In genomic region chr22:40654522-40655167, GRCh38 we compare ENCODE assay signal across 1 cellular context.
TF ChIP-seq lines count a peak whose summit lies in the region.

No MANE protein-coding gene starts in this region.

TF ChIP-seq in HepG2, 621 proteins besides CTCF, POLR2A, EP300 and RAD21 (continued from another document and continues in another):
- TF ChIP-seq HIC2 (CRISPR knock-in tag; IDR thresholded peaks at IDR 0.05; ENCODE audit: low read depth): no peak
- no peak for TF ChIP-seq ZNF768 (CRISPR knock-in tag; IDR thresholded peaks at IDR 0.05)
- no peak for TF ChIP-seq NFYB (CRISPR knock-in tag; IDR thresholded peaks at IDR 0.05)
- 0 out of 2 replicates have a peak, but pooled peaks have one; percentile 42 for TF ChIP-seq AKAP8 (CRISPR knock-in tag; IDR thresholded peaks at IDR 0.05)
- TF ChIP-seq ZBTB10 (CRISPR knock-in tag; IDR thresholded peaks at IDR 0.05; ENCODE audit: borderline replicate concordance): no peak
- TF ChIP-seq THAP9 (CRISPR knock-in tag; IDR thresholded peaks at IDR 0.05; ENCODE audit: borderline replicate concordance): no peak
- no peak for TF ChIP-seq PHF20 (CRISPR knock-in tag; IDR thresholded peaks at IDR 0.05)
- no peak for TF ChIP-seq MED13 (CRISPR knock-in tag; IDR thresholded peaks at IDR 0.05)
- peak; percentile 47 for TF ChIP-seq STAG1 (CRISPR knock-in tag; IDR thresholded peaks at IDR 0.05)
- TF ChIP-seq MAFF (IDR thresholded peaks at IDR 0.05; ENCODE audit: low read depth, low read length): peak; percentile 60
- TF ChIP-seq IRX3 (CRISPR knock-in tag; IDR thresholded peaks at IDR 0.05; ENCODE audit: borderline replicate concordance, low read depth): no peak
- no peak for TF ChIP-seq CBFB (CRISPR knock-in tag; IDR thresholded peaks at IDR 0.05)
- TF ChIP-seq ZNF44 (CRISPR knock-in tag; IDR thresholded peaks at IDR 0.05): no peak
- 0 out of 2 replicates have a peak, but pooled peaks have one; percentile 6 for TF ChIP-seq HDAC2 (CRISPR knock-in tag; IDR thresholded peaks at IDR 0.05)
- TF ChIP-seq KLF12 (CRISPR knock-in tag; IDR thresholded peaks at IDR 0.05; ENCODE audit: borderline replicate concordance): no peak
- TF ChIP-seq SIN3B (IDR thresholded peaks at IDR 0.05; ENCODE audit: low read length): no peak
- TF ChIP-seq SALL2 (CRISPR knock-in tag; IDR thresholded peaks at IDR 0.05): no peak
- no peak for TF ChIP-seq CSRNP2 (CRISPR knock-in tag; conservative IDR thresholded peaks at IDR 0.05; ENCODE audit: low read depth)
- TF ChIP-seq ZNF501 (CRISPR knock-in tag; IDR thresholded peaks at IDR 0.05): 0 out of 2 replicates have a peak, but pooled peaks have one; percentile 26
- peak; percentile 68 for TF ChIP-seq BHLHE40 (IDR thresholded peaks at IDR 0.05; ENCODE audit: low read length)
- TF ChIP-seq ZNF441 (CRISPR knock-in tag; IDR thresholded peaks at IDR 0.05; ENCODE audit: borderline replicate concordance): no peak
- no peak for TF ChIP-seq ZNF543 (CRISPR knock-in tag; IDR thresholded peaks at IDR 0.05)
- no peak for TF ChIP-seq MAF1 (CRISPR knock-in tag; IDR thresholded peaks at IDR 0.05; ENCODE audit: borderline replicate concordance)
- TF ChIP-seq NR0B2 (CRISPR knock-in tag; IDR thresholded peaks at IDR 0.05): no peak
- no peak for TF ChIP-seq HDAC6 (IDR thresholded peaks at IDR 0.05; ENCODE audit: low read depth, low read length)
- no peak for TF ChIP-seq ZNF792 (CRISPR knock-in tag; IDR thresholded peaks at IDR 0.05)
- no peak for TF ChIP-seq ZBTB42 (CRISPR knock-in tag; IDR thresholded peaks at IDR 0.05)
- TF ChIP-seq KLF6 (CRISPR knock-in tag; IDR thresholded peaks at IDR 0.05): no peak
- no peak for TF ChIP-seq EHMT2 (IDR thresholded peaks at IDR 0.05; ENCODE audit: borderline replicate concordance, low read depth, low read length)
- TF ChIP-seq ZNF567 (CRISPR knock-in tag; IDR thresholded peaks at IDR 0.05; ENCODE audit: borderline replicate concordance): no peak
- peak; percentile 55; the same call in 1 of the 2 replicates for TF ChIP-seq NFE2L2 (IDR thresholded peaks at IDR 0.05; ENCODE audit: low read length)
- TF ChIP-seq RFX5 (IDR thresholded peaks at IDR 0.05; ENCODE audit: low read depth, low read length): no peak
- TF ChIP-seq TFDP1 (CRISPR knock-in tag; IDR thresholded peaks at IDR 0.05; ENCODE audit: borderline replicate concordance): no peak
- TF ChIP-seq ZNF354B (CRISPR knock-in tag; IDR thresholded peaks at IDR 0.05): no peak
- TF ChIP-seq CCAR2 (optimal IDR thresholded peaks at IDR 0.05; ENCODE audit: low read depth, low read length): no peak
- 0 out of 2 replicates have a peak, but pooled peaks have one; percentile 42 for TF ChIP-seq ZNF33B (CRISPR knock-in tag; IDR thresholded peaks at IDR 0.05)
- TF ChIP-seq ARID4A (CRISPR knock-in tag; IDR thresholded peaks at IDR 0.05; ENCODE audit: borderline replicate concordance): peak; percentile 29; the same call in 1 of the 2 replicates
- peak; percentile 20; the same call in 1 of the 2 replicates for TF ChIP-seq MYC (CRISPR knock-in tag; IDR thresholded peaks at IDR 0.05; ENCODE audit: borderline replicate concordance)
- no peak for TF ChIP-seq CCDC6 (CRISPR knock-in tag; IDR thresholded peaks at IDR 0.05)
- TF ChIP-seq MAFG (CRISPR knock-in tag; IDR thresholded peaks at IDR 0.05): no peak
- no peak for TF ChIP-seq RORA (CRISPR knock-in tag; IDR thresholded peaks at IDR 0.05)
- TF ChIP-seq ZNF75D (CRISPR knock-in tag; IDR thresholded peaks at IDR 0.05; ENCODE audit: borderline replicate concordance): no peak
- peak; percentile 74; the same call in 1 of the 2 replicates for TF ChIP-seq TFAP4 (IDR thresholded peaks at IDR 0.05; ENCODE audit: borderline replicate concordance, low read depth)
- no peak for TF ChIP-seq MXD1 (CRISPR knock-in tag; IDR thresholded peaks at IDR 0.05)
- no peak for TF ChIP-seq ZNF282 (IDR thresholded peaks at IDR 0.05; ENCODE audit: partially characterized antibody)
- TF ChIP-seq IKZF1 (IDR thresholded peaks at IDR 0.05): no peak
- TF ChIP-seq ZNF556 (CRISPR knock-in tag; IDR thresholded peaks at IDR 0.05; ENCODE audit: borderline replicate concordance): no peak
- peak; percentile 4 to 28; a peak in 2 of 4 replicates for TF ChIP-seq MAFK (conservative IDR thresholded peaks at IDR 0.05 in 1 of 2, IDR thresholded peaks at IDR 0.05 in 1 of 2; ENCODE audit: low read length in 2 of 2)
- no peak for TF ChIP-seq SIX1 (CRISPR knock-in tag; IDR thresholded peaks at IDR 0.05; ENCODE audit: borderline replicate concordance)
- no peak for TF ChIP-seq RNF2 (conservative IDR thresholded peaks at IDR 0.05; ENCODE audit: low read depth)
- no peak for TF ChIP-seq TEF (CRISPR knock-in tag; IDR thresholded peaks at IDR 0.05)
- 0 out of 2 replicates have a peak, but pooled peaks have one; percentile 36 for TF ChIP-seq ZNF766 (CRISPR knock-in tag; IDR thresholded peaks at IDR 0.05; ENCODE audit: borderline replicate concordance)
- no peak for TF ChIP-seq TEAD2 (CRISPR knock-in tag; IDR thresholded peaks at IDR 0.05)
- no peak for TF ChIP-seq ZNF670 (CRISPR knock-in tag; IDR thresholded peaks at IDR 0.05; ENCODE audit: borderline replicate concordance)
